Comparison of ENCODE assay signal across 8 cellular contexts in genomic region chr4:173168396-173169177, GRCh38. TPM values are rescaled to one million over a fixed set of nuclear protein-coding genes. Genes with fewer than 3 reads are reported as not detected.
DNase-seq lines count a peak whose midpoint lies in the region; ATAC-seq and TF ChIP-seq lines count a peak whose summit lies in the region.

TSS of gene GALNT7 (plus strand) at chr4:173168811. CDS start at chr4:173168836, 25 bp downstream.

- peak; percentile 34 to 66 (median 52) for DNase-seq in CD4-positive, alpha-beta T cell
- peak; percentile 65 to 69 for DNase-seq in NOMO-1 (lab: John Stamatoyannopoulos, UW; ENCODE audit: unreplicated experiment in 2 of 2)
- DNase-seq in mesenteric fat pad (ENCODE audit: low spot score) = peak; percentile 92
- peak; percentile 18 to 49 for DNase-seq in stimulated activated CD8-positive, alpha-beta memory T cell treated with anti-CD3 and anti-CD28 coated beads, Interleukin-2, amount 100 ng/mL, for 1 hour (ENCODE audit: low read depth in 2 of 2)

- peak within 1 kb of the TSS; percentile 58 for H3K27ac ChIP-seq in CD4-positive, alpha-beta T cell (ENCODE audit: low read depth, low read length)

- peak within 1 kb of the TSS; percentile 83 for H3K9ac ChIP-seq in endocrine pancreas (ENCODE audit: control insufficient read depth, insufficient read depth, low read length)

- no peaks in the 10 kb centered on the region for H3K27me3 Mint-ChIP-seq in CD4-positive, alpha-beta T cell

- no peak for TF ChIP-seq CTCF in CD4-positive, alpha-beta T cell (IDR thresholded peaks at IDR 0.05)

- H3K9me3 Mint-ChIP-seq in CD4-positive, alpha-beta T cell = no peaks in the 10 kb centered on the region

- POLR2A ChIA-PET in CD4-positive, alpha-beta T cell (lab: Charles Lee) = interaction anchor here (0.8 to 2.2 kb wide), 5 partner anchors 31 to 202 kb away, joined by 3 to 21 read pairs (median 5); partner anchors contain the start of genes HMGB2 and SAP30
- POLR2A ChIA-PET in activated CD8-positive, alpha-beta memory T cell treated with anti-CD3 and anti-CD28 coated beads for 36 hours (lab: Charles Lee) = interaction anchor here (0.6 to 1.3 kb wide), 4 partner anchors 15 to 201 kb away, joined by 3 to 9 read pairs (median 4); partner anchors contain the start of genes HMGB2 and SAP30

- no peaks in the 10 kb centered on the region for H3K36me3 ChIP-seq in endocrine pancreas (ENCODE audit: control insufficient read depth, insufficient read depth, low read length)

- no peaks in the 10 kb centered on the region for H3K9me3 ChIP-seq in CD4-positive, alpha-beta T cell (ENCODE audit: control insufficient read depth, low read length)
- no peaks in the 10 kb centered on the region for H3K9me3 ChIP-seq in endocrine pancreas (ENCODE audit: control insufficient read depth, low read length)

- intact Hi-C loops in CD4-positive, alpha-beta T cell (cut with DNase I, micrococcal nuclease) = loop anchor here in 1 of 2 experiments (5.0 to 10.0 kb wide), 3 partner anchors 164 to 1116 kb away; partner anchors contain the start of genes CEP44, FBXO8, HMGB2 and SAP30

- CTCF ChIA-PET in CD4-positive, alpha-beta T cell (lab: Charles Lee) = no interaction called here
- CTCF ChIA-PET in activated CD8-positive, alpha-beta memory T cell treated with anti-CD3 and anti-CD28 coated beads for 36 hours (lab: Charles Lee) = no interaction called here

- H3K36me3 Mint-ChIP-seq in CD4-positive, alpha-beta T cell (ENCODE audit: low read depth) = peaks cover 7% of the 10 kb centered on the region

- H3K4me1 Mint-ChIP-seq in CD4-positive, alpha-beta T cell (ENCODE audit: low read depth) = peaks cover 50% of the 10 kb centered on the region

- peak within 1 kb of the TSS; percentile 80 for H3K4me3 ChIP-seq in endocrine pancreas (ENCODE audit: control insufficient read depth, insufficient read depth, low read length)

- ATAC-seq in CD4-positive, alpha-beta T cell (ENCODE audit: poor library complexity) = peak; percentile 66
- ATAC-seq in GM19438 (IDR thresholded peaks at IDR 0.05; ENCODE audit: low read depth, unreplicated experiment) (peak; percentile 33), HG03565 (IDR thresholded peaks at IDR 0.05; ENCODE audit: unreplicated experiment) (peak; percentile 14)

- peaks cover 4% of the 10 kb centered on the region for H3K4me1 ChIP-seq in endocrine pancreas (ENCODE audit: control insufficient read depth, insufficient read depth, low read length)

- no peaks in the 10 kb centered on the region for H3K27me3 ChIP-seq in CD4-positive, alpha-beta T cell (ENCODE audit: control insufficient read depth, insufficient read depth, low read length)
- H3K27me3 ChIP-seq in endocrine pancreas (ENCODE audit: control insufficient read depth, insufficient read depth, low read length) = no peaks in the 10 kb centered on the region

- peak within 1 kb of the TSS; percentile 100 for H3K4me3 Mint-ChIP-seq in CD4-positive, alpha-beta T cell

- H3K27ac Mint-ChIP-seq in CD4-positive, alpha-beta T cell = peak within 1 kb of the TSS; percentile 85

RNA-seq across cellular contexts. Expression of gene GALNT7, which starts in this region (rescaled TPM):
- 1 to 10 TPM; 4.6 to 4.8 TPM for total RNA-seq in CD4-positive, alpha-beta T cell
- total RNA-seq in activated CD8-positive, alpha-beta memory T cell treated with anti-CD3 and anti-CD28 coated beads for 36 hours = 10 to 100 TPM; 18.3 to 19.5 TPM
- 9.8 TPM for total RNA-seq in mesenteric fat pad

Comparison
In these comparisons a context has a peak if more than half of its experiments do, and no peak if none do; other contexts are left out.
1. Peak in every context shown above with its lines: DNase-seq, ATAC-seq, H3K4me3 ChIP-seq and H3K27ac ChIP-seq.
2. ATAC-seq: peak in every context shown above with its lines; median percentile 66 in CD4-positive, alpha-beta T cell; 33 in GM19438; 14 in HG03565.
3. DNase-seq: peak in every context shown above with its lines; median percentile 92 in mesenteric fat pad; 67 in NOMO-1; 52 in CD4-positive, alpha-beta T cell; 34 in stimulated activated CD8-positive, alpha-beta memory T cell treated with anti-CD3 and anti-CD28 coated beads, Interleukin-2, amount 100 ng/mL, for 1 hour.